20 cellular contexts compared by ENCODE assay signal in genomic region chr1:98988906-98989603, GRCh38. TPM values are rescaled to one million over a fixed set of nuclear protein-coding genes. Genes with fewer than 3 reads are reported as not detected.
DNase-seq lines count a peak whose midpoint lies in the region; ATAC-seq and TF ChIP-seq lines count a peak whose summit lies in the region.
"Had no signal": no experiment of that assay in that cellular context is flagged by ENCODE, and none has a peak within 500 bp of the region (broad histone marks: within the 10 kb centered on the region; RNA-seq: fewer than 3 reads in every experiment).

No MANE protein-coding gene starts in this region.

- no peaks in the 10 kb centered on the region for H3K36me3 Mint-ChIP-seq in activated T-helper 2 cell treated with anti-CD3 and anti-CD28 coated beads, Interferon-gamma antibody, Interleukin-2, Interleukin-4, amounts not matched to agents 10 μg/mL and 5 μg/mL and 100 μg/mL, durations not matched to agents 14 hours and 24 hours and 36 hours (ENCODE audit: low read depth)
- H3K36me3 Mint-ChIP-seq in chondrocyte (ENCODE audit: low read depth) = no peaks in the 10 kb centered on the region
- H3K36me3 Mint-ChIP-seq: mesothelial cell of epicardium, T-cell had no signal

- no peak overlapping the region for H3K4me3 Mint-ChIP-seq in activated T-helper 2 cell treated with anti-CD3 and anti-CD28 coated beads, Interferon-gamma antibody, Interleukin-2, Interleukin-4, amounts not matched to agents 10 μg/mL and 5 μg/mL and 100 μg/mL, durations not matched to agents 14 hours and 24 hours and 36 hours (ENCODE audit: low read depth)
- H3K4me3 Mint-ChIP-seq in chondrocyte (ENCODE audit: unreplicated experiment) = no peak overlapping the region
- H3K4me3 Mint-ChIP-seq: endodermal cell; GM23338; mesothelial cell of epicardium; stimulated activated naive CD8-positive, alpha-beta T cell treated with anti-CD3 and anti-CD28 coated beads, Interleukin-15, amount 100 ng/mL, for 72 hours; T-cell had no signal

- H3K27ac Mint-ChIP-seq in activated T-helper 2 cell treated with anti-CD3 and anti-CD28 coated beads, Interferon-gamma antibody, Interleukin-2, Interleukin-4, amounts not matched to agents 10 μg/mL and 5 μg/mL and 100 μg/mL, durations not matched to agents 14 hours and 24 hours and 36 hours = no peak overlapping the region
- H3K27ac Mint-ChIP-seq in chondrocyte (ENCODE audit: unreplicated experiment) = no peak overlapping the region
- H3K27ac Mint-ChIP-seq: endodermal cell; GM23338; mesothelial cell of epicardium; stimulated activated naive CD8-positive, alpha-beta T cell treated with anti-CD3 and anti-CD28 coated beads, Interleukin-15, amount 100 ng/mL, for 72 hours; T-cell had no signal

- no peak for TF ChIP-seq CTCF in chondrocyte (IDR thresholded peaks at IDR 0.05)

- ATAC-seq in GM18867 (IDR thresholded peaks at IDR 0.05; ENCODE audit: unreplicated experiment) (peak; percentile 45), HG02623 (IDR thresholded peaks at IDR 0.05; ENCODE audit: unreplicated experiment) (peak; percentile 59), HG03469 (IDR thresholded peaks at IDR 0.05; ENCODE audit: unreplicated experiment) (peak; percentile 38), HG03520 (IDR thresholded peaks at IDR 0.05; ENCODE audit: unreplicated experiment) (no peak)
- ATAC-seq: gastrocnemius medialis; GM23338; pancreas; stimulated activated naive CD8-positive, alpha-beta T cell treated with anti-CD3 and anti-CD28 coated beads, Interleukin-15, amount 100 ng/mL, for 72 hours; T-cell had no signal

- H3K4me1 Mint-ChIP-seq in activated T-helper 2 cell treated with anti-CD3 and anti-CD28 coated beads, Interferon-gamma antibody, Interleukin-2, Interleukin-4, amounts not matched to agents 10 μg/mL and 5 μg/mL and 100 μg/mL, durations not matched to agents 14 hours and 24 hours and 36 hours (ENCODE audit: low read depth) = peaks cover 10% of the 10 kb centered on the region
- peaks cover 20% of the 10 kb centered on the region for H3K4me1 Mint-ChIP-seq in chondrocyte (ENCODE audit: low read depth)

- H3K9me3 Mint-ChIP-seq in activated T-helper 2 cell treated with anti-CD3 and anti-CD28 coated beads, Interferon-gamma antibody, Interleukin-2, Interleukin-4, amounts not matched to agents 10 μg/mL and 5 μg/mL and 100 μg/mL, durations not matched to agents 14 hours and 24 hours and 36 hours = no peaks in the 10 kb centered on the region
- peaks cover 7% of the 10 kb centered on the region for H3K9me3 Mint-ChIP-seq in chondrocyte (ENCODE audit: low read depth)
- H3K9me3 Mint-ChIP-seq: stimulated activated naive CD8-positive, alpha-beta T cell treated with anti-CD3 and anti-CD28 coated beads, Interleukin-15, amount 100 ng/mL, for 72 hours; T-cell had no signal

- intact Hi-C loops in activated T-helper 2 cell treated with anti-CD3 and anti-CD28 coated beads, Interferon-gamma antibody, Interleukin-2, Interleukin-4, amounts not matched to agents 10 μg/mL and 5 μg/mL and 100 μg/mL, durations not matched to agents 14 hours and 24 hours and 36 hours (cut with micrococcal nuclease) = no loop called here
- intact Hi-C loops in posterior cingulate gyrus (cut with DNase I) = no loop called here

- DNase-seq in left kidney (ENCODE audit: low read depth, low spot score) = peak; percentile 32
- no peak for DNase-seq in activated T-helper 2 cell treated with anti-CD3 and anti-CD28 coated beads, Interferon-gamma antibody, Interleukin-2, Interleukin-4, amounts not matched to agents 10 μg/mL and 5 μg/mL and 100 μg/mL, durations not matched to agents 14 hours and 24 hours and 36 hours (ENCODE audit: low spot score)
- DNase-seq in posterior cingulate gyrus = no peak
- no peak for DNase-seq in chondrocyte (ENCODE audit: low spot score)
- DNase-seq: activated naive CD4-positive, alpha-beta T cell treated with anti-CD3 and anti-CD28 coated beads, Interleukin-2, amount 50 U/mL, for 16 hours; caudate nucleus; endodermal cell; gastrocnemius medialis; NCI-H2081; NCI-H774; pancreas; spleen; stimulated activated naive CD8-positive, alpha-beta T cell treated with anti-CD3 and anti-CD28 coated beads, Interleukin-15, amount 100 ng/mL, for 72 hours; T-cell had no signal

- no peaks in the 10 kb centered on the region for H3K27me3 Mint-ChIP-seq in activated T-helper 2 cell treated with anti-CD3 and anti-CD28 coated beads, Interferon-gamma antibody, Interleukin-2, Interleukin-4, amounts not matched to agents 10 μg/mL and 5 μg/mL and 100 μg/mL, durations not matched to agents 14 hours and 24 hours and 36 hours (ENCODE audit: low read depth)
- H3K27me3 Mint-ChIP-seq in chondrocyte (ENCODE audit: low read depth) = peaks cover 2% of the 10 kb centered on the region
- H3K27me3 Mint-ChIP-seq: stimulated activated naive CD8-positive, alpha-beta T cell treated with anti-CD3 and anti-CD28 coated beads, Interleukin-15, amount 100 ng/mL, for 72 hours; T-cell had no signal

RNA-seq across cellular contexts. Expression of gene PLPPR5, which starts 15.6 kb away (rescaled TPM):
- total RNA-seq in activated T-helper 2 cell treated with anti-CD3 and anti-CD28 coated beads, Interferon-gamma antibody, Interleukin-2, Interleukin-4, amounts not matched to agents 10 μg/mL and 5 μg/mL and 100 μg/mL, durations not matched to agents 14 hours and 24 hours and 36 hours = not detected in 2 replicates
- not detected in 3 replicates for total RNA-seq in chondrocyte
- total RNA-seq: gastrocnemius medialis, spleen, T-cell had no signal
